Comparison of ENCODE assay signal across 19 cellular contexts in the genomic region with DNA sequence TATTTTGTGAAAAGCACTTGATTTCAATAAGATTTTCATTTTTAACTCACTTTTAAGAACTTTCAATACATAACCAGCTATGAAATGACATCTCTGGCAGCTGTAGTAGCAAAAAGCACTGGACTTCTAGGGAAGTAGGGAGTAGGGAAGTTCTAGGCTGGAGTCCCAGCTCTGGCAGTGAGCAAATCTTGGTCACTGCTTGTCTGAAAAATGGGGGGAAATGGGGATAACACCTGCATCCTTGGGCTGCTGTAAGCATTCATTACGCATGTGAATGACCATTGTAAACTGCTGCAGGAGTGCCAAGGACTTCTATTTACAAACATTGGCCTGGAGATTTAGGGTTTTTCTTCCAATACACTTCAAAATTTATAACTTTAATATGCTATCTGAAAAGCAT. TPM values are rescaled to one million over a fixed set of nuclear protein-coding genes. Genes with fewer than 3 reads are reported as not detected.
DNase-seq lines count a peak whose midpoint lies in the region; ATAC-seq, FAIRE-seq and TF ChIP-seq lines count a peak whose summit lies in the region.
"Had no signal": no experiment of that assay in that cellular context is flagged by ENCODE, and none has a peak within 500 bp of the region (broad histone marks: within the 10 kb centered on the region; RNA-seq: fewer than 3 reads in every experiment).

No MANE protein-coding gene starts in this region.

- WGBS in IMR-90 (ENCODE audit: extremely low coverage in 2 of 2, insufficient read length in 1 of 2), 2 experiments = no CpG with 5 or more reads among the region's 1 CpG
- 71% methylated on average over 1 of the region's 1 CpG; no CpG with 5 or more reads in 1 of the 2 experiments for WGBS in H1 (ENCODE audit: extremely low coverage in 1 of 2, insufficient coverage in 1 of 2, insufficient read length in 1 of 2, insufficient replicate concordance in 2 of 2, low coverage in 1 of 2, low lambda C conversion rate in 2 of 2, missing lambda C conversion rate in 1 of 2), 2 experiments
- WGBS in trophoblast cell (ENCODE audit: extremely low coverage, insufficient coverage, insufficient read length) = no CpG with 5 or more reads among the region's 1 CpG
- 93 to 100% methylated on average over 1 of the region's 1 CpG for WGBS in thyroid gland, 2 donors

- H3K23ac ChIP-seq in IMR-90 (ENCODE audit: low read depth, low read length) = no peak overlapping the region
- H3K23ac ChIP-seq in H1 (ENCODE audit: insufficient read length) = no peak overlapping the region
- no peak overlapping the region for H3K23ac ChIP-seq in trophoblast cell (ENCODE audit: low read length)

- TF ChIP-seq CTCF in AG10803 (conservative IDR thresholded peaks at IDR 0.05; ENCODE audit: low read length) (no peak), IMR-90 (conservative IDR thresholded peaks at IDR 0.05; ENCODE audit: low read depth, low read length) (no peak), H1 (IDR thresholded peaks at IDR 0.05; ENCODE audit: control extremely low read depth in 1 of 3, insufficient read depth in 1 of 3, low read depth in 1 of 3, low read length in 3 of 3) (no peak), thyroid gland (IDR thresholded peaks at IDR 0.05) (no peak)

- no peak overlapping the region for H2AK9ac ChIP-seq in IMR-90 (replicated peaks; ENCODE audit: low read depth, low read length, poor library complexity)

- no peaks in the 10 kb centered on the region for H3K23me2 ChIP-seq in H1 (ENCODE audit: low read depth, low read length)

- H4K8ac ChIP-seq in IMR-90 (ENCODE audit: low read depth in 2 of 2, low read length in 2 of 2) = peak overlapping the region; percentile 4 to 69; a peak in 2 of 4 replicates
- no peak overlapping the region for H4K8ac ChIP-seq in H1 (ENCODE audit: extremely low read depth, insufficient read depth, low read length)
- H4K8ac ChIP-seq in trophoblast cell (ENCODE audit: low read depth, low read length) = no peak overlapping the region

- H3K36me3 ChIP-seq in IMR-90 (ENCODE audit: control insufficient read depth, insufficient read depth, low read length) (peaks cover 6% of the 10 kb centered on the region), H1 (ENCODE audit: control insufficient read depth in 2 of 4, insufficient read depth in 4 of 4, low read length in 3 of 4) (peaks cover 0 to 16% (median 5%) of the 10 kb centered on the region in 4 experiments; a peak in 6 of 8 replicates), trophoblast cell (ENCODE audit: control insufficient read depth in 1 of 2, insufficient read depth in 2 of 2, low read length in 2 of 2) (peaks cover 0 to 8% of the 10 kb centered on the region in 2 experiments), thyroid gland (peaks cover 18 to 27% of the 10 kb centered on the region in 2 donors)

- H3K9me3 ChIP-seq in IMR-90 (ENCODE audit: control insufficient read depth, insufficient read depth, low read length) (no peaks in the 10 kb centered on the region), H1 (ENCODE audit: insufficient read depth in 2 of 2, low read depth in 1 of 2, low read length in 1 of 2) (no peaks in the 10 kb centered on the region), trophoblast cell (ENCODE audit: insufficient read depth, low read depth, low read length) (no peaks in the 10 kb centered on the region), thyroid gland (no peaks in the 10 kb centered on the region)
- H3K9me3 ChIP-seq: psoas muscle, tibial artery had no signal

- H4K12ac ChIP-seq in trophoblast cell (ENCODE audit: low read depth, low read length) = no peak overlapping the region

- H3K79me1 ChIP-seq in IMR-90 (ENCODE audit: low read depth in 1 of 2, low read length in 2 of 2) (peaks cover 0 to 12% of the 10 kb centered on the region in 2 experiments; a peak in 1 of 4 replicates), H1 (ENCODE audit: low read depth, low read length) (no peaks in the 10 kb centered on the region), trophoblast cell (ENCODE audit: low read length) (peaks cover 4% of the 10 kb centered on the region)

- H2BK20ac ChIP-seq in IMR-90 (ENCODE audit: low read depth, low read length) = peak overlapping the region; percentile 47; the same call in 1 of the 2 replicates
- no peak overlapping the region for H2BK20ac ChIP-seq in H1 (ENCODE audit: low read length)

- H3K9me1 ChIP-seq in IMR-90 (ENCODE audit: insufficient read depth, low read length) = peaks cover 9% of the 10 kb centered on the region

- no peak overlapping the region for H2AFZ ChIP-seq in IMR-90 (replicated peaks; ENCODE audit: low read length, poor library complexity)
- no peak overlapping the region for H2AFZ ChIP-seq in H1 (ENCODE audit: low read length)
- no peak overlapping the region for H2AFZ ChIP-seq in trophoblast cell (ENCODE audit: insufficient read depth, low read length, poor library complexity)

- H3K4me2 ChIP-seq in IMR-90 (ENCODE audit: low read depth, low read length) (no peak overlapping the region), H1 (ENCODE audit: insufficient read depth in 1 of 2, low read depth in 2 of 2, low read length in 2 of 2) (no peak overlapping the region), trophoblast cell (ENCODE audit: low read length) (no peak overlapping the region)

- H3K4ac ChIP-seq in IMR-90 (ENCODE audit: low read depth, low read length) (peak overlapping the region; percentile 35; the same call in 1 of the 2 replicates), H1 (replicated peaks; ENCODE audit: insufficient read length, low read depth, low read length) (no peak overlapping the region), trophoblast cell (ENCODE audit: low read depth, low read length) (no peak overlapping the region)

- BruUV-seq in IMR-90 (replicated peaks; lab: Mats Ljungman, UMichigan) = no TSS peak

- H3K27ac ChIP-seq in IMR-90 (ENCODE audit: insufficient read depth, low read length) = peak overlapping the region; percentile 26
- no peak overlapping the region for H3K27ac ChIP-seq in H1 (ENCODE audit: low read depth, low read length)
- no peak overlapping the region for H3K27ac ChIP-seq in trophoblast cell (ENCODE audit: low read depth, low read length)
- no peak overlapping the region for H3K27ac ChIP-seq in thyroid gland
- H3K27ac ChIP-seq: psoas muscle had no signal

- POLR2A ChIA-PET in IMR-90 (lab: Charles Lee; ENCODE audit: unreplicated experiment) (no interaction called here), H1 (lab: Charles Lee; ENCODE audit: partially characterized antibody) (no interaction called here)

- no peak overlapping the region; the same call in 1 of the 2 replicates for H4K5ac ChIP-seq in IMR-90 (ENCODE audit: low read depth, low read length)
- no peak overlapping the region for H4K5ac ChIP-seq in H1 (ENCODE audit: insufficient read length, low read depth, low read length)

- H2BK15ac ChIP-seq in IMR-90 (ENCODE audit: low read depth, low read length) = 0 out of 3 replicates have a peak overlapping the region, but pooled peaks have one; percentile 90
- H2BK15ac ChIP-seq in H1 (ENCODE audit: low read length) = no peak overlapping the region

- H4K20me1 ChIP-seq in IMR-90 (ENCODE audit: insufficient read depth, low read length) (no peaks in the 10 kb centered on the region), H1 (replicated peaks in 1 of 2; ENCODE audit: control insufficient read depth in 1 of 2, insufficient read depth in 2 of 2, low read length in 2 of 2) (no peaks in the 10 kb centered on the region)

- H3K27me3 ChIP-seq in IMR-90 (ENCODE audit: control insufficient read depth, insufficient read depth, low read length) (no peaks in the 10 kb centered on the region), H1 (replicated peaks in 1 of 4; ENCODE audit: control insufficient read depth in 3 of 4, extremely low read depth in 1 of 4, insufficient read depth in 3 of 4, low read length in 3 of 4) (no peaks in the 10 kb centered on the region), trophoblast cell (ENCODE audit: insufficient read depth, low read length) (no peaks in the 10 kb centered on the region), thyroid gland (no peaks in the 10 kb centered on the region)
- H3K27me3 ChIP-seq: tibial artery had no signal

- H2BK5ac ChIP-seq in IMR-90 (ENCODE audit: low read depth, low read length, poor library complexity, severe bottlenecking) (peak overlapping the region; percentile 90), H1 (ENCODE audit: low read depth, low read length) (no peak overlapping the region), trophoblast cell (ENCODE audit: low read depth, low read length, poor library complexity) (no peak overlapping the region)

- H4K91ac ChIP-seq in IMR-90 (ENCODE audit: insufficient read depth, low read depth, low read length) (peak overlapping the region; percentile 77), H1 (replicated peaks; ENCODE audit: insufficient read length, low read length) (no peak overlapping the region), trophoblast cell (ENCODE audit: low read depth, low read length) (peak overlapping the region; percentile 23)

- intact Hi-C loops in IMR-90 (cut with micrococcal nuclease) = loop anchor here (5.0 kb wide), 1 partner anchor 247 kb away; the partner anchor contains the start of genes STRADB and TRAK2
- intact Hi-C loops in thyroid gland (cut with DNase I) = no loop called here

- H3K4me3 ChIP-seq in AG10803 (ENCODE audit: low read length) = no peak overlapping the region
- H3K4me3 ChIP-seq in IMR-90 (ENCODE audit: insufficient read depth, low read depth, low read length) = no peak overlapping the region
- no peak overlapping the region; a peak in 1 of 8 replicates for H3K4me3 ChIP-seq in H1 (ENCODE audit: extremely low read depth in 1 of 4, insufficient read depth in 2 of 4, low read depth in 3 of 4, low read length in 4 of 4)
- no peak overlapping the region for H3K4me3 ChIP-seq in trophoblast cell (ENCODE audit: low read depth, low read length)
- no peak overlapping the region for H3K4me3 ChIP-seq in thyroid gland (replicated peaks in 1 of 3)
- H3K4me3 ChIP-seq: psoas muscle, tibial artery had no signal

- ATAC-seq in IMR-90 (ENCODE audit: low read depth) (no peak), GM18907 (IDR thresholded peaks at IDR 0.05; ENCODE audit: unreplicated experiment) (no peak), GM19395 (IDR thresholded peaks at IDR 0.05; ENCODE audit: unreplicated experiment) (no peak)
- ATAC-seq: psoas muscle; stimulated activated effector memory CD8-positive, alpha-beta T cell treated with anti-CD3 and anti-CD28 coated beads, Interleukin-12 subunit alpha, Interleukin-12 subunit beta, amount 100 ng/mL, for 72 hours had no signal

- dilution Hi-C loops in IMR-90 (cut with HindIII; ENCODE audit: low sequenced_read_pairs, unreplicated experiment) = no loop called here

- no peak for TF ChIP-seq RAD21 in IMR-90 (IDR thresholded peaks at IDR 0.05; ENCODE audit: low read length)
- no peak for TF ChIP-seq RAD21 in H1 (IDR thresholded peaks at IDR 0.05 in 1 of 2, conservative IDR thresholded peaks at IDR 0.05 in 1 of 2; ENCODE audit: low read depth in 2 of 2, low read length in 2 of 2)

- no peaks in the 10 kb centered on the region for H3K79me2 ChIP-seq in H1 (ENCODE audit: control insufficient read depth in 1 of 2, insufficient read depth in 2 of 2, low read length in 2 of 2)
- H3K79me2 ChIP-seq in trophoblast cell (ENCODE audit: control insufficient read depth, insufficient read depth, low read length, poor library complexity) = no peaks in the 10 kb centered on the region

- no peak for TF ChIP-seq EP300 in H1 (IDR thresholded peaks at IDR 0.05; ENCODE audit: borderline replicate concordance in 1 of 2, low read depth in 2 of 2, low read length in 2 of 2)

- DNase-seq in AG10803 (ENCODE audit: low read depth) (peak; percentile 2), IMR-90 (no peak), H1 (ENCODE audit: low read depth in 1 of 2, low spot score in 2 of 2) (no peak), trophoblast cell (no peak), thyroid gland (no peak), NCI-H69 (lab: John Stamatoyannopoulos, UW) (no peak)
- DNase-seq: activated CD4-positive, alpha-beta T cell treated with anti-CD3 and anti-CD28 coated beads, Interleukin-2, amount 50 U/mL, for 1 hour; activated naive CD4-positive, alpha-beta T cell treated with anti-CD3 and anti-CD28 coated beads for 36 hours; aorta; DND-41; NCI-H1417; NCI-H748 treated with DMSO at 0.1 percent for 48 hours; psoas muscle; tibial artery had no signal

- peak; percentile 69 for FAIRE-seq in H1 (lab: Jason Lieb, UNC)
- FAIRE-seq: colon had no signal

- H3K14ac ChIP-seq in IMR-90 (replicated peaks; ENCODE audit: low read depth, low read length) = peak overlapping the region; percentile 51
- H3K14ac ChIP-seq in H1 (ENCODE audit: insufficient read length) = no peak overlapping the region
- H3K14ac ChIP-seq in trophoblast cell (ENCODE audit: low read length) = no peak overlapping the region

- peak overlapping the region; percentile 81; the same call in 1 of the 2 replicates for H3K18ac ChIP-seq in IMR-90 (ENCODE audit: low read depth, low read length)
- H3K18ac ChIP-seq in H1 (ENCODE audit: extremely low read depth, low read length) = no peak overlapping the region
- no peak overlapping the region for H3K18ac ChIP-seq in trophoblast cell (ENCODE audit: low read length)

- H2BK12ac ChIP-seq in H1 (ENCODE audit: low read depth, low read length) = no peak overlapping the region
- no peak overlapping the region for H2BK12ac ChIP-seq in trophoblast cell (ENCODE audit: low read length)

- H2AK5ac ChIP-seq in IMR-90 (ENCODE audit: low read depth, low read length) (no peak overlapping the region; the same call in 1 of the 2 replicates), H1 (ENCODE audit: low read depth, low read length) (no peak overlapping the region), trophoblast cell (ENCODE audit: low read length) (no peak overlapping the region)

- peak overlapping the region; percentile 81 for H2BK120ac ChIP-seq in IMR-90 (ENCODE audit: low read depth, low read length)
- no peak overlapping the region for H2BK120ac ChIP-seq in H1 (replicated peaks; ENCODE audit: low read depth, low read length)
- H2BK120ac ChIP-seq in trophoblast cell (ENCODE audit: insufficient read depth, low read length, poor library complexity) = no peak overlapping the region

- in situ Hi-C loops in IMR-90 (cut with MboI; ENCODE audit: low sequenced_read_pairs) = no loop called here

- H3K4me1 ChIP-seq in IMR-90 (ENCODE audit: control insufficient read depth, insufficient read depth, low read length) (peaks cover 26% of the 10 kb centered on the region), H1 (replicated peaks in 1 of 4; ENCODE audit: control insufficient read depth in 3 of 4, insufficient read depth in 4 of 4, low read length in 3 of 4) (peaks cover 0 to 20% (median 9%) of the 10 kb centered on the region in 4 experiments), trophoblast cell (ENCODE audit: control insufficient read depth in 1 of 2, insufficient read depth in 2 of 2, low read length in 2 of 2) (peaks cover 9 to 10% of the 10 kb centered on the region in 2 experiments), thyroid gland (no peaks in the 10 kb centered on the region)
- H3K4me1 ChIP-seq: psoas muscle had no signal

- H3K56ac ChIP-seq in IMR-90 (ENCODE audit: extremely low read depth, insufficient read depth, low read length) (no peak overlapping the region), H1 (replicated peaks; ENCODE audit: insufficient read length, low read depth, low read length) (no peak overlapping the region)

- H3K9ac ChIP-seq in IMR-90 (ENCODE audit: low read depth, low read length) (no peak overlapping the region), H1 (replicated peaks in 1 of 4; ENCODE audit: extremely low read depth in 1 of 4, low read depth in 3 of 4, low read length in 3 of 4) (no peak overlapping the region), trophoblast cell (ENCODE audit: low read length) (no peak overlapping the region)

- CTCF ChIA-PET in IMR-90 (lab: Yijun Ruan, JAX) (interaction anchor here (1.4 kb wide), 1 partner anchor 11 kb away, joined by 6 read pairs; no protein-coding TSS in a partner anchor), H1 (lab: Charles Lee; ENCODE audit: partially characterized antibody) (interaction anchor here (2.1 kb wide), 1 partner anchor 20 kb away, joined by 9 read pairs; no protein-coding TSS in a partner anchor)

- no peak for TF ChIP-seq POLR2A in IMR-90 (IDR thresholded peaks at IDR 0.05; ENCODE audit: low read depth, low read length)
- TF ChIP-seq POLR2A in H1 (IDR thresholded peaks at IDR 0.05; ENCODE audit: control extremely low read depth in 1 of 2, low read depth in 2 of 2, low read length in 2 of 2) = no peak
- no peak for TF ChIP-seq POLR2A in thyroid gland (IDR thresholded peaks at IDR 0.05)

RNA-seq across cellular contexts. Expression of gene MPP4, which starts 0.9 kb away (rescaled TPM):
- total RNA-seq in IMR-90 (2012; rRNA removed) (11.1 and 14.9 TPM in 2 replicates), thyroid gland (not detected)
- polyA plus RNA-seq in IMR-90 (2012; rRNA removed) (8.5 and 11.8 TPM in 2 replicates), H1 (2011; rRNA removed) (not detected in 2 replicates)
- 5.2 and 5.5 TPM in 2 replicates for polyA plus RNA-seq in IMR-90 (2012; cell fraction: cytosol; rRNA removed)
- polyA plus RNA-seq in IMR-90 (2012; cell fraction: nucleus; rRNA removed; ENCODE audit: low replicate concordance) = 16.8 and 54.4 TPM in 2 replicates
- total RNA-seq in H1 (2021; fragmentation: NEBNext Ultra II Directional; extraction: Animal tissue kit (Norgen Biotek cat#: 25700)) = 0.15 TPM in 1 of 2 replicates, not detected in the other
- polyA plus RNA-seq in H1 (2011; cell fraction: cytosol; rRNA removed) = not detected
- not detected for polyA plus RNA-seq in H1 (2011; cell fraction: nucleus; rRNA removed)
- polyA plus RNA-seq in H1 (2012, experiment 1 of 2) = not detected in 4 replicates
- polyA plus RNA-seq in H1 (2012, experiment 2 of 2) = not detected
- not detected for polyA plus RNA-seq in H1 (2013, experiment 1 of 2)
- 0.02 TPM for polyA plus RNA-seq in H1 (2013, experiment 2 of 2)
- polyA minus RNA-seq in H1 (2011; rRNA and poly(A)+ RNA removed) = 0.10 and 0.16 TPM in 2 replicates
- polyA minus RNA-seq in H1 (2011; cell fraction: cytosol; rRNA and poly(A)+ RNA removed) = not detected
- polyA minus RNA-seq in H1 (2011; cell fraction: nucleus; rRNA and poly(A)+ RNA removed) = not detected
- polyA plus RNA-seq in trophoblast cell (2013) = 0.06 and 0.07 TPM in 2 replicates
- total RNA-seq: activated naive CD4-positive, alpha-beta T cell treated with anti-CD3 and anti-CD28 coated beads for 36 hours; mesenteric fat pad had no signal
- polyA plus RNA-seq: aorta had no signal

RNA-seq across cellular contexts. Expression of gene TMEM237, which starts 56.1 kb away (rescaled TPM):
- 46.9 and 58.8 TPM in 2 replicates for total RNA-seq in IMR-90 (2012; rRNA removed)
- 27.8 and 29.4 TPM in 2 replicates for polyA plus RNA-seq in IMR-90 (2012; rRNA removed)
- polyA plus RNA-seq in IMR-90 (2012; cell fraction: cytosol; rRNA removed) = 13.0 and 22.9 TPM in 2 replicates
- polyA plus RNA-seq in IMR-90 (2012; cell fraction: nucleus; rRNA removed; ENCODE audit: low replicate concordance) = 4.8 and 31.4 TPM in 2 replicates
- total RNA-seq in H1 (2021; fragmentation: NEBNext Ultra II Directional; extraction: Animal tissue kit (Norgen Biotek cat#: 25700)) = 36.8 and 41.0 TPM in 2 replicates
- polyA plus RNA-seq in H1 (2011; rRNA removed) = 14.1 and 26.1 TPM in 2 replicates
- 27.0 TPM for polyA plus RNA-seq in H1 (2011; cell fraction: cytosol; rRNA removed)
- 13.9 TPM for polyA plus RNA-seq in H1 (2011; cell fraction: nucleus; rRNA removed)
- polyA plus RNA-seq in H1 (2012, experiment 1 of 2) = 25.7 to 36.6 TPM (median 30.1 TPM) in 4 replicates
- 5.9 TPM for polyA plus RNA-seq in H1 (2012, experiment 2 of 2)
- 40.2 TPM for polyA plus RNA-seq in H1 (2013, experiment 1 of 2)
- 37.4 TPM for polyA plus RNA-seq in H1 (2013, experiment 2 of 2)
- 21.8 and 34.4 TPM in 2 replicates for polyA minus RNA-seq in H1 (2011; rRNA and poly(A)+ RNA removed)
- polyA minus RNA-seq in H1 (2011; cell fraction: cytosol; rRNA and poly(A)+ RNA removed) = 23.9 TPM
- 35.1 TPM for polyA minus RNA-seq in H1 (2011; cell fraction: nucleus; rRNA and poly(A)+ RNA removed)
- 24.7 and 25.5 TPM in 2 replicates for polyA plus RNA-seq in trophoblast cell (2013)
- total RNA-seq in thyroid gland = 10 to 100 TPM; 16.7 to 27.5 (median 19.1) TPM

Comparison
In these comparisons a context has a peak if more than half of its experiments do, and no peak if none do; other contexts are left out.
1. H4K8ac ChIP-seq: peak in IMR-90 (2 of 2); none in H1 (single experiment) and trophoblast cell (single experiment).
2. RNA of gene MPP4, which starts 0.9 kb away (total RNA-seq): 11.1 to 14.9 TPM in IMR-90; 0.15 TPM in H1 and not detected in thyroid gland; every median in the first group is over 10 times any median in the second.